8 cellular contexts compared by ENCODE assay signal in genomic region chr2:191013876-191014652, GRCh38. TPM values are rescaled to one million over a fixed set of nuclear protein-coding genes. Genes with fewer than 3 reads are reported as not detected.
A peak's percentile ranks its signal among the peaks of the same experiment; 100 is the strongest.
DNase-seq lines count a peak whose midpoint lies in the region; FAIRE-seq and TF ChIP-seq lines count a peak whose summit lies in the region.

Gene STAT1, minus strand, starts transcription at chr2:191014171. Its CDS starts 4,168 bp downstream, at chr2:191010003.

- WGBS in neuronal stem cell (ENCODE audit: extremely low coverage in 2 of 2, insufficient read length in 2 of 2, insufficient replicate concordance in 1 of 2), 2 donors: no CpG with 5 or more reads among the region's 74 CpGs

- H3K9me3 ChIP-seq in HAP-1 (no peaks in the 10 kb centered on the region), MG63 (no peaks in the 10 kb centered on the region), neuronal stem cell (replicated peaks in 1 of 2; ENCODE audit: control insufficient read depth in 2 of 2, insufficient read depth in 1 of 2, low read depth in 1 of 2, low read length in 2 of 2) (no peaks in the 10 kb centered on the region)

- peak within 1 kb of the TSS; percentile 91 for H3K18ac ChIP-seq in neuronal stem cell (ENCODE audit: low read length)

- H4K91ac ChIP-seq in neuronal stem cell (ENCODE audit: low read depth, low read length, poor library complexity): no peak within 1 kb of the TSS

- peak; percentile 90 for DNase-seq in GDM1 (lab: John Stamatoyannopoulos, UW)
- DNase-seq in HAP-1 (ENCODE audit: low spot score in 2 of 2): peak; percentile 80 to 93
- DNase-seq in MG63: peak; percentile 93
- peak; percentile 52 for DNase-seq in SIG-M5 (lab: John Stamatoyannopoulos, UW)
- peak; percentile 94 for DNase-seq in activated gamma-delta T cell treated with Interleukin-2 at 50 U/mL for 16 hours
- peak; percentile 97 for DNase-seq in frontal cortex (ENCODE audit: low spot score in 2 of 2)
- DNase-seq in neuronal stem cell (ENCODE audit: low spot score): peak; percentile 92

- H2BK12ac ChIP-seq in neuronal stem cell (ENCODE audit: low read length): no peak within 1 kb of the TSS

- no peak within 1 kb of the TSS for H3K27ac ChIP-seq in neuronal stem cell (replicated peaks; ENCODE audit: low read length)

- no peak within 1 kb of the TSS for H3K14ac ChIP-seq in neuronal stem cell (ENCODE audit: low read length)

- peak within 1 kb of the TSS; percentile 85 for H2AFZ ChIP-seq in neuronal stem cell (ENCODE audit: low read length)

- H2BK5ac ChIP-seq in neuronal stem cell (ENCODE audit: low read length): no peak within 1 kb of the TSS

- peak within 1 kb of the TSS; percentile 84 for H3K4me3 ChIP-seq in HAP-1
- H3K4me3 ChIP-seq in MG63: peak within 1 kb of the TSS; percentile 93
- H3K4me3 ChIP-seq in neuronal stem cell (ENCODE audit: low read length in 2 of 2): peak within 1 kb of the TSS; percentile 61 to 95

- H3K23ac ChIP-seq in neuronal stem cell (ENCODE audit: low read depth, low read length, poor library complexity): peak within 1 kb of the TSS; percentile 86

- no peak within 1 kb of the TSS for H4K8ac ChIP-seq in neuronal stem cell (ENCODE audit: low read depth, low read length)

- H3K27me3 ChIP-seq in HAP-1 (ENCODE audit: low read depth) (no peaks in the 10 kb centered on the region), MG63 (no peaks in the 10 kb centered on the region), neuronal stem cell (ENCODE audit: control insufficient read depth in 3 of 3, insufficient read depth in 3 of 3, low read depth in 1 of 3, low read length in 3 of 3) (peaks cover 0 to 6% (median 0%) of the 10 kb centered on the region in 3 experiments)

- no peak within 1 kb of the TSS for H2BK120ac ChIP-seq in neuronal stem cell (ENCODE audit: low read depth, low read length)

- in situ Hi-C loops in HAP-1 (cut with MboI; ENCODE audit: low sequenced_read_pairs): no loop called here

- H3K79me1 ChIP-seq in neuronal stem cell (ENCODE audit: low read depth, low read length): no peaks in the 10 kb centered on the region

- H2BK15ac ChIP-seq in neuronal stem cell (ENCODE audit: low read length): no peak within 1 kb of the TSS

- peaks cover 8% of the 10 kb centered on the region for H3K4me1 ChIP-seq in HAP-1
- H3K4me1 ChIP-seq in neuronal stem cell (ENCODE audit: control insufficient read depth in 2 of 2, insufficient read depth in 1 of 2, low read depth in 1 of 2, low read length in 2 of 2): peaks cover 6 to 7% of the 10 kb centered on the region in 2 donors

- H3K4ac ChIP-seq in neuronal stem cell (ENCODE audit: low read length): no peak within 1 kb of the TSS

- no peak for FAIRE-seq in frontal cortex (lab: Jason Lieb, UNC)

- no peak within 1 kb of the TSS for H2AK5ac ChIP-seq in neuronal stem cell (ENCODE audit: low read depth, low read length)

- peak within 1 kb of the TSS; percentile 85 for H3K4me2 ChIP-seq in neuronal stem cell (ENCODE audit: insufficient read depth, low read length, poor library complexity, severe bottlenecking)

- H3K36me3 ChIP-seq in HAP-1 (replicated peaks) (peaks cover 8% of the 10 kb centered on the region; the same call in 1 of the 2 replicates), MG63 (peaks cover 39% of the 10 kb centered on the region), neuronal stem cell (replicated peaks in 1 of 2; ENCODE audit: control insufficient read depth in 2 of 2, insufficient read depth in 2 of 2, low read length in 2 of 2) (peaks cover 0 to 24% of the 10 kb centered on the region in 2 donors)

- no peak for TF ChIP-seq CTCF in subcutaneous adipose tissue (IDR thresholded peaks at IDR 0.05; ENCODE audit: low read depth)

- peak within 1 kb of the TSS; percentile 97 for H3K9ac ChIP-seq in neuronal stem cell (ENCODE audit: low read depth, low read length, poor library complexity)

RNA-seq across cellular contexts. Expression of gene STAT1, which starts in this region (rescaled TPM):
- total RNA-seq in MG63 (2014; rRNA removed; shearing (Covaris generic); ENCODE audit: low replicate concordance): 143 and 165 TPM in 2 replicates
- 20.8 TPM for total RNA-seq in frontal cortex
- polyA plus RNA-seq in neuronal stem cell (2013, experiment 1 of 2): 30.6 TPM
- 31.1 TPM for polyA plus RNA-seq in neuronal stem cell (2013, experiment 2 of 2)
- total RNA-seq in subcutaneous adipose tissue: 100 to 1,000 TPM in 1 of 4 donors, 10 to 100 TPM in 3; 55.5 to 123 (median 70.8) TPM
